ENCODE assay signal across 1 cellular context in the genomic region with DNA sequence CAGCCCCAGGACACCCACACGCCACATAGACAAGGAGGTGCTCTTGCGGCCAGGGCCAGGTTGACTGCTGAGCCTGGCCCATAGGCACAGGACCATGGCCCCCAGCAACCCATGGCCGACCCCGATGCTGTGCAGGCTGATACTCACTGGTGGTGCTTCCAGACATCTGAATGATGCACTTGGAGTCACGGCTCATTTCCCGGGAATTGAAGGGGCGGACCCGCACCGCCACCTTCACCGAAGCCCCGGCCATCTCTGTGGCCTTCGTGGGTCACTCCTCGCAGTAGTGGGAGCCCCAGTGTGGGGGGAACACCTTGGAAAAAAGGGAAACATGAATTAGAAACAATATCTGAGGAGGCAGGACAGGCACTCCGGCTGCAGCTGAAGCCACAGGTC.
TF ChIP-seq lines count a peak whose summit lies in the region.

No MANE protein-coding gene starts in this region.

TF ChIP-seq in WTC11, 78 proteins besides CTCF, POLR2A, EP300 and RAD21 (continued from another document):
- TF ChIP-seq, protein P1, sequence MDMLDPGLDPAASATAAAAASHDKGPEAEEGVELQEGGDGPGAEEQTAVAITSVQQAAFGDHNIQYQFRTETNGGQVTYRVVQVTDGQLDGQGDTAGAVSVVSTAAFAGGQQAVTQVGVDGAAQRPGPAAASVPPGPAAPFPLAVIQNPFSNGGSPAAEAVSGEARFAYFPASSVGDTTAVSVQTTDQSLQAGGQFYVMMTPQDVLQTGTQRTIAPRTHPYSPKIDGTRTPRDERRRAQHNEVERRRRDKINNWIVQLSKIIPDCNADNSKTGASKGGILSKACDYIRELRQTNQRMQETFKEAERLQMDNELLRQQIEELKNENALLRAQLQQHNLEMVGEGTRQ (CRISPR knock-in tag; IDR thresholded peaks at IDR 0.05): no peak
- TF ChIP-seq, protein P2, sequence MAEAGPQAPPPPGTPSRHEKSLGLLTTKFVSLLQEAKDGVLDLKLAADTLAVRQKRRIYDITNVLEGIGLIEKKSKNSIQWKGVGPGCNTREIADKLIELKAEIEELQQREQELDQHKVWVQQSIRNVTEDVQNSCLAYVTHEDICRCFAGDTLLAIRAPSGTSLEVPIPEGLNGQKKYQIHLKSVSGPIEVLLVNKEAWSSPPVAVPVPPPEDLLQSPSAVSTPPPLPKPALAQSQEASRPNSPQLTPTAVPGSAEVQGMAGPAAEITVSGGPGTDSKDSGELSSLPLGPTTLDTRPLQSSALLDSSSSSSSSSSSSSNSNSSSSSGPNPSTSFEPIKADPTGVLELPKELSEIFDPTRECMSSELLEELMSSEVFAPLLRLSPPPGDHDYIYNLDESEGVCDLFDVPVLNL (CRISPR knock-in tag; IDR thresholded peaks at IDR 0.05; ENCODE audit: borderline replicate concordance, low read depth): no peak
- TF ChIP-seq, protein P3, sequence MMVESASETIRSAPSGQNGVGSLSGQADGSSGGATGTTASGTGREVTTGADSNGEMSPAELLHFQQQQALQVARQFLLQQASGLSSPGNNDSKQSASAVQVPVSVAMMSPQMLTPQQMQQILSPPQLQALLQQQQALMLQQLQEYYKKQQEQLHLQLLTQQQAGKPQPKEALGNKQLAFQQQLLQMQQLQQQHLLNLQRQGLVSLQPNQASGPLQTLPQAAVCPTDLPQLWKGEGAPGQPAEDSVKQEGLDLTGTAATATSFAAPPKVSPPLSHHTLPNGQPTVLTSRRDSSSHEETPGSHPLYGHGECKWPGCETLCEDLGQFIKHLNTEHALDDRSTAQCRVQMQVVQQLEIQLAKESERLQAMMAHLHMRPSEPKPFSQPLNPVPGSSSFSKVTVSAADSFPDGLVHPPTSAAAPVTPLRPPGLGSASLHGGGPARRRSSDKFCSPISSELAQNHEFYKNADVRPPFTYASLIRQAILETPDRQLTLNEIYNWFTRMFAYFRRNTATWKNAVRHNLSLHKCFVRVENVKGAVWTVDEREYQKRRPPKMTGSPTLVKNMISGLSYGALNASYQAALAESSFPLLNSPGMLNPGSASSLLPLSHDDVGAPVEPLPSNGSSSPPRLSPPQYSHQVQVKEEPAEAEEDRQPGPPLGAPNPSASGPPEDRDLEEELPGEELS (CRISPR knock-in tag; IDR thresholded peaks at IDR 0.05): no peak
- TF ChIP-seq, protein P4, sequence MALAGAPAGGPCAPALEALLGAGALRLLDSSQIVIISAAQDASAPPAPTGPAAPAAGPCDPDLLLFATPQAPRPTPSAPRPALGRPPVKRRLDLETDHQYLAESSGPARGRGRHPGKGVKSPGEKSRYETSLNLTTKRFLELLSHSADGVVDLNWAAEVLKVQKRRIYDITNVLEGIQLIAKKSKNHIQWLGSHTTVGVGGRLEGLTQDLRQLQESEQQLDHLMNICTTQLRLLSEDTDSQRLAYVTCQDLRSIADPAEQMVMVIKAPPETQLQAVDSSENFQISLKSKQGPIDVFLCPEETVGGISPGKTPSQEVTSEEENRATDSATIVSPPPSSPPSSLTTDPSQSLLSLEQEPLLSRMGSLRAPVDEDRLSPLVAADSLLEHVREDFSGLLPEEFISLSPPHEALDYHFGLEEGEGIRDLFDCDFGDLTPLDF (CRISPR knock-in tag; IDR thresholded peaks at IDR 0.05): no peak
- TF ChIP-seq, protein P5, sequence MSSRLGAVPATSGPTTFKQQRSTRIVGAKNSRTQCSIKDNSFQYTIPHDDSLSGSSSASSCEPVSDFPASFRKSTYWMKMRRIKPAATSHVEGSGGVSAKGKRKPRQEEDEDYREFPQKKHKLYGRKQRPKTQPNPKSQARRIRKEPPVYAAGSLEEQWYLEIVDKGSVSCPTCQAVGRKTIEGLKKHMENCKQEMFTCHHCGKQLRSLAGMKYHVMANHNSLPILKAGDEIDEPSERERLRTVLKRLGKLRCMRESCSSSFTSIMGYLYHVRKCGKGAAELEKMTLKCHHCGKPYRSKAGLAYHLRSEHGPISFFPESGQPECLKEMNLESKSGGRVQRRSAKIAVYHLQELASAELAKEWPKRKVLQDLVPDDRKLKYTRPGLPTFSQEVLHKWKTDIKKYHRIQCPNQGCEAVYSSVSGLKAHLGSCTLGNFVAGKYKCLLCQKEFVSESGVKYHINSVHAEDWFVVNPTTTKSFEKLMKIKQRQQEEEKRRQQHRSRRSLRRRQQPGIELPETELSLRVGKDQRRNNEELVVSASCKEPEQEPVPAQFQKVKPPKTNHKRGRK (CRISPR knock-in tag; IDR thresholded peaks at IDR 0.05; ENCODE audit: borderline replicate concordance): no peak
- no peak for TF ChIP-seq RELA (CRISPR knock-in tag; IDR thresholded peaks at IDR 0.05; ENCODE audit: borderline replicate concordance)
- no peak for TF ChIP-seq NR3C1 (CRISPR knock-in tag; conservative IDR thresholded peaks at IDR 0.05; ENCODE audit: low read depth)
- no peak for TF ChIP-seq TP53 (CRISPR knock-in tag; IDR thresholded peaks at IDR 0.05)
- TF ChIP-seq ZNF121 (CRISPR knock-in tag; IDR thresholded peaks at IDR 0.05): no peak
